Comparison of ENCODE assay signal across 8 cellular contexts in genomic region chr1:9181176-9181906, GRCh38. TPM values are rescaled to one million over a fixed set of nuclear protein-coding genes. Genes with fewer than 3 reads are reported as not detected.
DNase-seq lines count a peak whose midpoint lies in the region; ATAC-seq and TF ChIP-seq lines count a peak whose summit lies in the region.

No MANE protein-coding gene starts in this region.

- peaks cover 30% of the 10 kb centered on the region for H3K27me3 Mint-ChIP-seq in CD4-positive, CD25-positive, alpha-beta regulatory T cell

- no peaks in the 10 kb centered on the region for H3K36me3 Mint-ChIP-seq in CD4-positive, CD25-positive, alpha-beta regulatory T cell

- DNase-seq in CD4-positive, CD25-positive, alpha-beta regulatory T cell, result peak; percentile 52 to 70 (median 59)
- peak; percentile 72 for DNase-seq in GM23248
- peak; percentile 63 for DNase-seq in OCI-LY7 (ENCODE audit: low spot score)
- DNase-seq in activated T-helper 1 cell treated with anti-CD3 and anti-CD28 coated beads, Interleukin-2, amount 50 U/mL, for 16 hours (ENCODE audit: low read depth in 1 of 2, low spot score in 1 of 2), result peak; percentile 55 to 64
- peak; percentile 76 for DNase-seq in fibroblast of peridontal ligament (ENCODE audit: extremely low read depth)

- no peak overlapping the region for H3K27ac ChIP-seq in CD4-positive, CD25-positive, alpha-beta regulatory T cell (ENCODE audit: insufficient read depth, low read length, poor library complexity, severe bottlenecking)
- H3K27ac ChIP-seq in GM23248, result peak overlapping the region; percentile 78
- no peak overlapping the region for H3K27ac ChIP-seq in OCI-LY7 (ENCODE audit: low read depth, low read length, poor library complexity, severe bottlenecking)
- H3K27ac ChIP-seq in neural cell (ENCODE audit: low read length), result no peak overlapping the region
- no peak overlapping the region for H3K27ac ChIP-seq in stomach smooth muscle (ENCODE audit: low read length)

- H3K4me1 Mint-ChIP-seq in CD4-positive, CD25-positive, alpha-beta regulatory T cell, result peaks cover 0 to 19% (median 9%) of the 10 kb centered on the region in 4 donors

- no peaks in the 10 kb centered on the region for H3K36me3 ChIP-seq in CD4-positive, CD25-positive, alpha-beta regulatory T cell (ENCODE audit: control insufficient read depth, insufficient read depth, low read length)
- peaks cover 4% of the 10 kb centered on the region; the same call in 1 of the 2 replicates for H3K36me3 ChIP-seq in GM23248 (ENCODE audit: low read depth)
- no peaks in the 10 kb centered on the region for H3K36me3 ChIP-seq in OCI-LY7 (ENCODE audit: insufficient read depth, low read length)
- H3K36me3 ChIP-seq in neural cell (ENCODE audit: insufficient read depth, low read length), result no peaks in the 10 kb centered on the region
- H3K36me3 ChIP-seq in stomach smooth muscle (ENCODE audit: control insufficient read depth in 2 of 2, insufficient read depth in 2 of 2, low read length in 2 of 2), result no peaks in the 10 kb centered on the region

- TF ChIP-seq CTCF in OCI-LY7 (conservative IDR thresholded peaks at IDR 0.05; ENCODE audit: low read length) (peak; percentile 99), neural cell (IDR thresholded peaks at IDR 0.05; ENCODE audit: poor library complexity, severe bottlenecking) (peak; percentile 49)

- H3K9me2 ChIP-seq in GM23248 (ENCODE audit: insufficient read depth) (no peaks in the 10 kb centered on the region), OCI-LY7 (ENCODE audit: insufficient read depth, low read length) (no peaks in the 10 kb centered on the region), neural cell (ENCODE audit: insufficient read depth, low read length) (no peaks in the 10 kb centered on the region)

- intact Hi-C loops in OCI-LY7 (cut with micrococcal nuclease; ENCODE audit: unreplicated experiment), result no loop called here

- H3K79me2 ChIP-seq in GM23248 (ENCODE audit: insufficient read depth) (peaks cover 73% of the 10 kb centered on the region), OCI-LY7 (ENCODE audit: insufficient read depth, low read depth, low read length) (no peaks in the 10 kb centered on the region), neural cell (replicated peaks; ENCODE audit: insufficient read depth, low read length) (no peaks in the 10 kb centered on the region)

- CTCF ChIA-PET in OCI-LY7 (lab: Charles Lee; ENCODE audit: unreplicated experiment), result interaction anchor here (0.7 kb wide), 1 partner anchor 10 kb away, joined by 3 read pairs; no protein-coding TSS in a partner anchor

- peak overlapping the region; percentile 99 for H3K4me2 ChIP-seq in GM23248 (ENCODE audit: unreplicated experiment)
- no peak overlapping the region for H3K4me2 ChIP-seq in OCI-LY7 (ENCODE audit: low read length)
- H3K4me2 ChIP-seq in neural cell (ENCODE audit: low read length), result no peak overlapping the region

- no peak for TF ChIP-seq RAD21 in neural cell (conservative IDR thresholded peaks at IDR 0.05)

- H2AFZ ChIP-seq in GM23248 (peak overlapping the region; percentile 79), OCI-LY7 (ENCODE audit: low read length) (no peak overlapping the region), neural cell (ENCODE audit: low read depth, low read length) (no peak overlapping the region)

- POLR2A ChIA-PET in OCI-LY7 (lab: Charles Lee), result no interaction called here

- peaks cover 20% of the 10 kb centered on the region for H3K4me1 ChIP-seq in CD4-positive, CD25-positive, alpha-beta regulatory T cell (ENCODE audit: control insufficient read depth, insufficient read depth, low read length, poor library complexity, severe bottlenecking)
- peaks cover 15% of the 10 kb centered on the region; the same call in 1 of the 2 replicates for H3K4me1 ChIP-seq in GM23248 (ENCODE audit: insufficient read depth)
- peaks cover 10% of the 10 kb centered on the region for H3K4me1 ChIP-seq in OCI-LY7 (ENCODE audit: insufficient read depth, low read length, poor library complexity, severe bottlenecking)
- H3K4me1 ChIP-seq in stomach smooth muscle (ENCODE audit: control insufficient read depth, insufficient read depth, low read length), result peaks cover 33% of the 10 kb centered on the region

- in situ Hi-C loops in GM23248 (cut with MboI), result no loop called here

- H3K9ac ChIP-seq in GM23248 (peak overlapping the region; percentile 93), neural cell (ENCODE audit: low read length) (no peak overlapping the region), stomach smooth muscle (ENCODE audit: low read length in 2 of 2) (peak overlapping the region in 1 of 2 donors; percentile 68)

- WGBS in GM23248 (ENCODE audit: low coverage in 1 of 2, low lambda C conversion rate in 2 of 2, missing lambda C conversion rate in 2 of 2), 2 experiments, result 6 to 10% methylated on average over 19 of the region's 19 CpGs

- peak overlapping the region; percentile 58 to 80 (median 69) for H3K4me3 Mint-ChIP-seq in CD4-positive, CD25-positive, alpha-beta regulatory T cell

- no peak for TF ChIP-seq EP300 in neural cell (conservative IDR thresholded peaks at IDR 0.05; ENCODE audit: poor library complexity, severe bottlenecking)

- no TSS peak for BruUV-seq in OCI-LY7 (replicated peaks; lab: Mats Ljungman, UMichigan)

- no peaks in the 10 kb centered on the region for H3K9me3 Mint-ChIP-seq in CD4-positive, CD25-positive, alpha-beta regulatory T cell

- no peaks in the 10 kb centered on the region for H3K9me3 ChIP-seq in CD4-positive, CD25-positive, alpha-beta regulatory T cell (ENCODE audit: control insufficient read depth in 2 of 2, low read length in 2 of 2)
- H3K9me3 ChIP-seq in GM23248 (ENCODE audit: low read depth) (no peaks in the 10 kb centered on the region), OCI-LY7 (ENCODE audit: low read length) (no peaks in the 10 kb centered on the region), neural cell (ENCODE audit: low read length) (no peaks in the 10 kb centered on the region), stomach smooth muscle (ENCODE audit: control insufficient read depth in 2 of 2, low read length in 2 of 2) (no peaks in the 10 kb centered on the region)

- H3F3A ChIP-seq in GM23248 (ENCODE audit: insufficient read depth) (no peaks in the 10 kb centered on the region), neural cell (ENCODE audit: insufficient read depth, low read length, poor library complexity, severe bottlenecking) (no peaks in the 10 kb centered on the region)

- H4K20me1 ChIP-seq in GM23248 (ENCODE audit: insufficient read depth) (peaks cover 4% of the 10 kb centered on the region), OCI-LY7 (ENCODE audit: insufficient read depth, low read length) (no peaks in the 10 kb centered on the region; the same call in 1 of the 2 replicates), neural cell (ENCODE audit: insufficient read depth) (no peaks in the 10 kb centered on the region)

- peak overlapping the region; percentile 68 for H3K4me3 ChIP-seq in CD4-positive, CD25-positive, alpha-beta regulatory T cell (ENCODE audit: low read depth, low read length)
- H3K4me3 ChIP-seq in GM23248 (peak overlapping the region; percentile 99), OCI-LY7 (ENCODE audit: low read depth, low read length, poor library complexity, severe bottlenecking) (no peak overlapping the region), neural cell (ENCODE audit: low read length) (peak overlapping the region; percentile 60), stomach smooth muscle (ENCODE audit: low read length in 2 of 2) (peak overlapping the region; percentile 78 to 90)

- peak in 1 of 2 donors; percentile 62 for ATAC-seq in CD4-positive, CD25-positive, alpha-beta regulatory T cell (ENCODE audit: low read depth in 2 of 2)
- ATAC-seq in HG02571 (IDR thresholded peaks at IDR 0.05; ENCODE audit: unreplicated experiment), result no peak

- H3K27ac Mint-ChIP-seq in CD4-positive, CD25-positive, alpha-beta regulatory T cell, result peak overlapping the region in 1 of 3 donors; percentile 38

- peaks cover 5% of the 10 kb centered on the region for H3K27me3 ChIP-seq in CD4-positive, CD25-positive, alpha-beta regulatory T cell (ENCODE audit: control insufficient read depth, insufficient read depth, low read length)
- H3K27me3 ChIP-seq in GM23248 (replicated peaks; ENCODE audit: insufficient read depth) (no peaks in the 10 kb centered on the region), neural cell (ENCODE audit: insufficient read depth, low read depth, low read length) (peaks cover 32% of the 10 kb centered on the region), stomach smooth muscle (ENCODE audit: control insufficient read depth in 1 of 2, insufficient read depth in 2 of 2, low read length in 2 of 2) (peaks cover 0 to 5% of the 10 kb centered on the region in 2 donors)

TF ChIP-seq in neural cell, 6 proteins besides CTCF, POLR2A, EP300 and RAD21 (continues in another document):
- TF ChIP-seq POLR2AphosphoS5 (IDR thresholded peaks at IDR 0.05) (no peak), EZH2 (IDR thresholded peaks at IDR 0.05; ENCODE audit: borderline replicate concordance, insufficient read depth, low read length, poor library complexity, severe bottlenecking) (no peak)

RNA-seq across cellular contexts. Expression of gene GPR157, which starts 52.4 kb away (rescaled TPM):
- total RNA-seq in CD4-positive, CD25-positive, alpha-beta regulatory T cell, result 2.1 TPM
- 1 to 10 TPM in 2 of 4 donors, under 1 TPM in 2; 0.92 to 1.5 (median 1.1) TPM for polyA plus RNA-seq in CD4-positive, CD25-positive, alpha-beta regulatory T cell
- 1.7 and 3.3 TPM in 2 replicates for total RNA-seq in GM23248 (2014; rRNA removed; shearing (Covaris generic))
- polyA plus RNA-seq in GM23248 (2016; fragmentation: Nextera tagmentation; extraction: Ambion mirVana) (2.6 and 2.7 TPM in 2 replicates), neural cell (not detected in 2 replicates)
- 1.1 and 1.4 TPM in 2 replicates for total RNA-seq in OCI-LY7 (2014; rRNA removed; shearing (Covaris generic))
- 4.1 and 5.4 TPM in 2 replicates for total RNA-seq in OCI-LY7 (2022)
- polyA minus RNA-seq in neural cell, result 0.12 TPM in 1 of 2 replicates, not detected in the other

RNA-seq across cellular contexts. Expression of gene H6PD, which starts 53.2 kb away (rescaled TPM):
- total RNA-seq in CD4-positive, CD25-positive, alpha-beta regulatory T cell, result 19.4 TPM
- 1 to 10 TPM; 7.8 to 10.0 (median 8.8) TPM for polyA plus RNA-seq in CD4-positive, CD25-positive, alpha-beta regulatory T cell
- total RNA-seq in GM23248 (2014; rRNA removed; shearing (Covaris generic)), result 29.6 and 31.4 TPM in 2 replicates
- polyA plus RNA-seq in GM23248 (2016; fragmentation: Nextera tagmentation; extraction: Ambion mirVana) (14.5 and 16.1 TPM in 2 replicates), neural cell (4.6 and 6.6 TPM in 2 replicates)
- 8.2 and 8.5 TPM in 2 replicates for total RNA-seq in OCI-LY7 (2014; rRNA removed; shearing (Covaris generic))
- 22.1 TPM in 2 replicates for total RNA-seq in OCI-LY7 (2022)
- 10.2 and 11.2 TPM in 2 replicates for polyA minus RNA-seq in neural cell
